In genomic region chr10:103498936-103499638, GRCh38 we compare ENCODE assay signal across 31 cellular contexts. TPM values are rescaled to one million over a fixed set of nuclear protein-coding genes. Genes with fewer than 3 reads are reported as not detected.
DNase-seq lines count a peak whose midpoint lies in the region; ATAC-seq and TF ChIP-seq lines count a peak whose summit lies in the region.
"Had no signal": no experiment of that assay in that cellular context is flagged by ENCODE, and none has a peak within 500 bp of the region (broad histone marks: within the 10 kb centered on the region; RNA-seq: fewer than 3 reads in every experiment).

No MANE protein-coding gene starts in this region.

- H2AFZ ChIP-seq in smooth muscle cell (ENCODE audit: low read depth), result no peak overlapping the region
- no peak overlapping the region for H2AFZ ChIP-seq in PC-3 (ENCODE audit: low read length)
- H2AFZ ChIP-seq: GM23338 had no signal

- H3K9me3 ChIP-seq in HEK293 (ENCODE audit: control insufficient read depth, insufficient read depth, low read depth, low read length) (no peaks in the 10 kb centered on the region), smooth muscle cell (replicated peaks; ENCODE audit: low read depth) (no peaks in the 10 kb centered on the region), Peyer's patch (no peaks in the 10 kb centered on the region), PC-3 (ENCODE audit: low read length) (no peaks in the 10 kb centered on the region)
- H3K9me3 ChIP-seq: esophagus squamous epithelium, heart right ventricle, psoas muscle, sigmoid colon had no signal

- no TSS peak for BruUV-seq in PC-3 (replicated peaks; lab: Mats Ljungman, UMichigan)

- no peaks in the 10 kb centered on the region for H3K9me3 Mint-ChIP-seq in chondrocyte (ENCODE audit: low read depth)
- no peaks in the 10 kb centered on the region for H3K9me3 Mint-ChIP-seq in stimulated activated memory B cell treated with anti-CD40 and anti-IgM and Interleukin-4, amounts not matched to agents 10 μg/mL and 1 μg/mL and 100 μg/mL, for 72 hours
- H3K9me3 Mint-ChIP-seq: activated T-cell treated with anti-CD3 and anti-CD28 coated beads, Interleukin-2, amount 50 U/mL, for 72 hours; central memory CD8-positive, alpha-beta T cell; GM23338; IgD-negative memory B cell; mesothelial cell of epicardium; naive thymus-derived CD4-positive, alpha-beta T cell had no signal

- DNase-seq in NCI-H345 (lab: John Stamatoyannopoulos, UW) (peak; percentile 48), chondrocyte (ENCODE audit: low spot score) (peak; percentile 28), smooth muscle cell (lab: John Stamatoyannopoulos, UW; ENCODE audit: unreplicated experiment) (no peak), Peyer's patch (no peak), PC-3 (no peak)
- DNase-seq: activated CD4-positive, alpha-beta T cell treated with anti-CD3 and anti-CD28 coated beads, Interleukin-2, amount 50 U/mL, for 48 hours; activated CD4-positive, CD25-positive, alpha-beta regulatory T cell treated with anti-CD3 and anti-CD28 coated beads, Interleukin-2, amount 50 U/mL, for 72 hours; activated T-cell treated with anti-CD3 and anti-CD28 coated beads, Interleukin-2, amount 50 U/mL, for 72 hours; C1 segment of cervical spinal cord; dermis blood vessel endothelial cell; esophagus squamous epithelium; foreskin keratinocyte; heart right ventricle; naive thymus-derived CD4-positive, alpha-beta T cell; NCI-H2227 treated with DMSO at 0.1 percent for 48 hours; psoas muscle; sigmoid colon; stimulated activated CD4-positive, alpha-beta T cell treated with anti-CD3 and anti-CD28 coated beads, Interleukin-15, amount 100 ng/mL, for 24 hours; stimulated activated CD4-positive, alpha-beta T cell treated with anti-CD3 and anti-CD28 coated beads, Interleukin-4, amount 100 ng/mL, for 4 hours; substantia nigra; T-helper 17 cell; trophoblast cell had no signal

- H3K27ac ChIP-seq in HEK293 (ENCODE audit: extremely low read depth, low read depth, low read length) (no peak overlapping the region), smooth muscle cell (ENCODE audit: low read depth) (peak overlapping the region; percentile 87), Peyer's patch (no peak overlapping the region), PC-3 (ENCODE audit: low read length) (no peak overlapping the region)
- H3K27ac ChIP-seq: esophagus squamous epithelium, foreskin keratinocyte, heart right ventricle, psoas muscle, sigmoid colon had no signal

- peaks cover 12% of the 10 kb centered on the region for H3K4me1 Mint-ChIP-seq in chondrocyte (ENCODE audit: low read depth)
- H3K4me1 Mint-ChIP-seq in stimulated activated memory B cell treated with anti-CD40 and anti-IgM and Interleukin-4, amounts not matched to agents 10 μg/mL and 1 μg/mL and 100 μg/mL, for 72 hours, result peaks cover 7% of the 10 kb centered on the region

- H3K4me3 Mint-ChIP-seq in chondrocyte (ENCODE audit: unreplicated experiment), result no peak overlapping the region
- H3K4me3 Mint-ChIP-seq in stimulated activated memory B cell treated with anti-CD40 and anti-IgM and Interleukin-4, amounts not matched to agents 10 μg/mL and 1 μg/mL and 100 μg/mL, for 72 hours, result no peak overlapping the region
- H3K4me3 Mint-ChIP-seq: activated T-cell treated with anti-CD3 and anti-CD28 coated beads, Interleukin-2, amount 50 U/mL, for 72 hours; central memory CD8-positive, alpha-beta T cell; GM23338; IgD-negative memory B cell; mesothelial cell of epicardium; naive thymus-derived CD4-positive, alpha-beta T cell; T-helper 17 cell had no signal

- no peak for ATAC-seq in PC-3
- no peak for ATAC-seq in stimulated activated memory B cell treated with anti-CD40 and anti-IgM and Interleukin-4, amounts not matched to agents 10 μg/mL and 1 μg/mL and 100 μg/mL, for 72 hours
- ATAC-seq: activated T-cell treated with anti-CD3 and anti-CD28 coated beads, Interleukin-2, amount 50 U/mL, for 72 hours; foreskin keratinocyte; heart right ventricle; naive thymus-derived CD4-positive, alpha-beta T cell; Right ventricle myocardium inferior; T-helper 17 cell had no signal

- no peak for TF ChIP-seq CTCF in HEK293 (tag by site-specific recombination; IDR thresholded peaks at IDR 0.05)
- TF ChIP-seq CTCF in chondrocyte (IDR thresholded peaks at IDR 0.05), result no peak
- TF ChIP-seq CTCF in smooth muscle cell (IDR thresholded peaks at IDR 0.05; ENCODE audit: borderline replicate concordance, insufficient read depth, poor library complexity, severe bottlenecking), result no peak
- TF ChIP-seq CTCF in Peyer's patch (IDR thresholded peaks at IDR 0.05), result no peak
- TF ChIP-seq CTCF in PC-3 (conservative IDR thresholded peaks at IDR 0.05; ENCODE audit: low read depth, low read length), result no peak

- 88% methylated on average over 5 of the region's 5 CpGs for WGBS in smooth muscle cell (ENCODE audit: low lambda C conversion rate)

- H3F3A ChIP-seq in smooth muscle cell (ENCODE audit: low read depth) (no peaks in the 10 kb centered on the region), PC-3 (ENCODE audit: low read length, unreplicated experiment) (no peaks in the 10 kb centered on the region)

- H3K27me3 Mint-ChIP-seq in chondrocyte (ENCODE audit: low read depth), result peaks cover 67% of the 10 kb centered on the region
- H3K27me3 Mint-ChIP-seq in stimulated activated memory B cell treated with anti-CD40 and anti-IgM and Interleukin-4, amounts not matched to agents 10 μg/mL and 1 μg/mL and 100 μg/mL, for 72 hours, result peaks cover 75% of the 10 kb centered on the region

- H3K79me2 ChIP-seq in smooth muscle cell (ENCODE audit: low read depth) (no peaks in the 10 kb centered on the region), PC-3 (ENCODE audit: low read length) (no peaks in the 10 kb centered on the region)

- H3K36me3 ChIP-seq in HEK293 (ENCODE audit: control insufficient read depth in 2 of 2, insufficient read depth in 1 of 2, low read length in 2 of 2), result no peaks in the 10 kb centered on the region
- H3K36me3 ChIP-seq in smooth muscle cell (ENCODE audit: low read depth), result no peaks in the 10 kb centered on the region
- H3K36me3 ChIP-seq in Peyer's patch, result no peaks in the 10 kb centered on the region
- H3K36me3 ChIP-seq in PC-3 (ENCODE audit: low read depth, low read length), result no peaks in the 10 kb centered on the region
- H3K36me3 ChIP-seq: esophagus squamous epithelium, heart right ventricle, sigmoid colon had no signal

- peaks cover 1% of the 10 kb centered on the region; the same call in 1 of the 2 replicates for H3K4me1 ChIP-seq in HEK293 (ENCODE audit: control insufficient read depth, insufficient read depth, low read length)
- H3K4me1 ChIP-seq in smooth muscle cell (ENCODE audit: low read depth), result peaks cover 8% of the 10 kb centered on the region
- peaks cover 0 to 7% (median 2%) of the 10 kb centered on the region in 4 donors for H3K4me1 ChIP-seq in Peyer's patch
- H3K4me1 ChIP-seq in PC-3 (ENCODE audit: insufficient read depth, low read length), result peaks cover 2% of the 10 kb centered on the region
- H3K4me1 ChIP-seq: foreskin keratinocyte, psoas muscle had no signal

- H3K4me3 ChIP-seq in HEK293 (ENCODE audit: low read depth, low read length), result no peak overlapping the region
- H3K4me3 ChIP-seq in smooth muscle cell, result no peak overlapping the region
- no peak overlapping the region for H3K4me3 ChIP-seq in Peyer's patch
- no peak overlapping the region for H3K4me3 ChIP-seq in PC-3 (ENCODE audit: low read length)
- H3K4me3 ChIP-seq: esophagus squamous epithelium, GM23338, heart right ventricle, psoas muscle, sigmoid colon had no signal

- no peak overlapping the region for H3K27ac Mint-ChIP-seq in chondrocyte (ENCODE audit: unreplicated experiment)
- no peak overlapping the region for H3K27ac Mint-ChIP-seq in stimulated activated memory B cell treated with anti-CD40 and anti-IgM and Interleukin-4, amounts not matched to agents 10 μg/mL and 1 μg/mL and 100 μg/mL, for 72 hours
- H3K27ac Mint-ChIP-seq: activated T-cell treated with anti-CD3 and anti-CD28 coated beads, Interleukin-2, amount 50 U/mL, for 72 hours; GM23338; mesothelial cell of epicardium; naive thymus-derived CD4-positive, alpha-beta T cell; T-helper 17 cell had no signal

- POLR2A ChIA-PET in HEK293 (lab: Yijun Ruan, JAX), result interaction anchor here (1.0 kb wide), 1 partner anchor 56 kb away, joined by 3 read pairs; no protein-coding TSS in a partner anchor
- POLR2A ChIA-PET in PC-3 (lab: Charles Lee; ENCODE audit: unreplicated experiment), result no interaction called here

- no peak for TF ChIP-seq POLR2A in Peyer's patch (IDR thresholded peaks at IDR 0.05)

- H3K9me2 ChIP-seq in PC-3 (replicated peaks; ENCODE audit: low read length), result no peaks in the 10 kb centered on the region

- H3K36me3 Mint-ChIP-seq in chondrocyte (ENCODE audit: low read depth), result peaks cover 2% of the 10 kb centered on the region
- no peaks in the 10 kb centered on the region for H3K36me3 Mint-ChIP-seq in stimulated activated memory B cell treated with anti-CD40 and anti-IgM and Interleukin-4, amounts not matched to agents 10 μg/mL and 1 μg/mL and 100 μg/mL, for 72 hours
- H3K36me3 Mint-ChIP-seq: mesothelial cell of epicardium; naive thymus-derived CD4-positive, alpha-beta T cell had no signal

- H3K4me2 ChIP-seq in smooth muscle cell (no peak overlapping the region), PC-3 (ENCODE audit: low read length) (no peak overlapping the region)
- H3K4me2 ChIP-seq: GM23338 had no signal

- H3K9ac ChIP-seq in smooth muscle cell (ENCODE audit: low read depth), result no peak overlapping the region
- no peak overlapping the region for H3K9ac ChIP-seq in PC-3 (ENCODE audit: low read length)

- H4K20me1 ChIP-seq in smooth muscle cell (ENCODE audit: low read depth) (no peaks in the 10 kb centered on the region), PC-3 (ENCODE audit: low read length) (no peaks in the 10 kb centered on the region)

- CTCF ChIA-PET in HEK293 (lab: Yijun Ruan, JAX), result interaction anchor here (0.7 to 2.4 kb wide), 4 partner anchors 14 to 206 kb away, joined by 3 to 7 read pairs (median 4); no protein-coding TSS in a partner anchor
- CTCF ChIA-PET in PC-3 (lab: Charles Lee), result no interaction called here

- intact Hi-C loops in PC-3 (cut with micrococcal nuclease), result no loop called here

- H3K27me3 ChIP-seq in smooth muscle cell (ENCODE audit: low read depth) (peaks cover 42% of the 10 kb centered on the region), Peyer's patch (peaks cover 0 to 11% of the 10 kb centered on the region in 2 donors), PC-3 (ENCODE audit: low read length) (peaks cover 17% of the 10 kb centered on the region)

RNA-seq across cellular contexts. Expression of gene NEURL1, which starts 5.6 kb away (rescaled TPM):
- total RNA-seq in chondrocyte (0.05 TPM in 1 of 3 replicates, not detected in the others), smooth muscle cell (0.04 and 0.40 TPM in 2 replicates), Peyer's patch (10 to 100 TPM; 40.4 to 51.8 (median 45.8) TPM), PC-3 (2014; rRNA removed) (1.7 and 3.5 TPM in 2 replicates)
- 0.91 and 1.1 TPM in 2 replicates for polyA plus RNA-seq in smooth muscle cell
- total RNA-seq: dermis blood vessel endothelial cell had no signal

RNA-seq across cellular contexts. Expression of gene CALHM3, which starts 20.0 kb away (rescaled TPM):
- total RNA-seq in chondrocyte (not detected in 3 replicates), smooth muscle cell (not detected in 2 replicates), Peyer's patch (not detected), PC-3 (2014; rRNA removed) (2.3 and 4.1 TPM in 2 replicates)
- polyA plus RNA-seq in smooth muscle cell, result not detected in 2 replicates
- total RNA-seq: activated T-cell treated with anti-CD3 and anti-CD28 coated beads, Interleukin-2, amount 50 U/mL, for 72 hours; dermis blood vessel endothelial cell; esophagus squamous epithelium; foreskin keratinocyte; heart right ventricle; lower leg skin; mesothelial cell of epicardium; naive thymus-derived CD4-positive, alpha-beta T cell; psoas muscle; Right ventricle myocardium inferior; sigmoid colon; T-helper 17 cell had no signal
- polyA plus RNA-seq: foreskin keratinocyte; heart right ventricle; IgD-negative memory B cell; keratinocyte; naive thymus-derived CD4-positive, alpha-beta T cell; psoas muscle; sigmoid colon had no signal

RNA-seq across cellular contexts. Expression of gene CALHM1, which starts 40.4 kb away (rescaled TPM):
- total RNA-seq in chondrocyte (not detected in 3 replicates), smooth muscle cell (not detected in 2 replicates), Peyer's patch (under 1 TPM in 1 of 4 donors, not detected in 3; 0.85 TPM), PC-3 (2014; rRNA removed) (not detected in 2 replicates)
- 0.05 TPM in 1 of 2 replicates, not detected in the other for polyA plus RNA-seq in smooth muscle cell
- total RNA-seq: activated T-cell treated with anti-CD3 and anti-CD28 coated beads, Interleukin-2, amount 50 U/mL, for 72 hours; dermis blood vessel endothelial cell; esophagus squamous epithelium; foreskin keratinocyte; GM23338; heart right ventricle; lower leg skin; mesothelial cell of epicardium; naive thymus-derived CD4-positive, alpha-beta T cell; psoas muscle; Right ventricle myocardium inferior; sigmoid colon; T-helper 17 cell had no signal
- polyA plus RNA-seq: foreskin keratinocyte; heart right ventricle; keratinocyte; naive thymus-derived CD4-positive, alpha-beta T cell; psoas muscle had no signal

RNA-seq across cellular contexts. Expression of gene CALHM2, which starts 46.9 kb away (rescaled TPM):
- total RNA-seq in chondrocyte (1.3 to 10.9 TPM (median 9.9 TPM) in 3 replicates), smooth muscle cell (3.1 and 4.0 TPM in 2 replicates), Peyer's patch (10 to 100 TPM in 3 of 4 donors, 1 to 10 TPM in 1; 8.6 to 33.8 (median 23.1) TPM), PC-3 (2014; rRNA removed) (1.3 and 2.0 TPM in 2 replicates)
- 6.2 and 8.6 TPM in 2 replicates for polyA plus RNA-seq in smooth muscle cell

Comparison
In these comparisons a context has a peak if more than half of its experiments do, and no peak if none do; other contexts are left out.
1. DNase-seq: peak in NCI-H345 (single experiment) and chondrocyte (single experiment); none in smooth muscle cell (single experiment), Peyer's patch (0 of 3) and PC-3 (single experiment).